8 cellular contexts compared by ENCODE assay signal in the genomic region with DNA sequence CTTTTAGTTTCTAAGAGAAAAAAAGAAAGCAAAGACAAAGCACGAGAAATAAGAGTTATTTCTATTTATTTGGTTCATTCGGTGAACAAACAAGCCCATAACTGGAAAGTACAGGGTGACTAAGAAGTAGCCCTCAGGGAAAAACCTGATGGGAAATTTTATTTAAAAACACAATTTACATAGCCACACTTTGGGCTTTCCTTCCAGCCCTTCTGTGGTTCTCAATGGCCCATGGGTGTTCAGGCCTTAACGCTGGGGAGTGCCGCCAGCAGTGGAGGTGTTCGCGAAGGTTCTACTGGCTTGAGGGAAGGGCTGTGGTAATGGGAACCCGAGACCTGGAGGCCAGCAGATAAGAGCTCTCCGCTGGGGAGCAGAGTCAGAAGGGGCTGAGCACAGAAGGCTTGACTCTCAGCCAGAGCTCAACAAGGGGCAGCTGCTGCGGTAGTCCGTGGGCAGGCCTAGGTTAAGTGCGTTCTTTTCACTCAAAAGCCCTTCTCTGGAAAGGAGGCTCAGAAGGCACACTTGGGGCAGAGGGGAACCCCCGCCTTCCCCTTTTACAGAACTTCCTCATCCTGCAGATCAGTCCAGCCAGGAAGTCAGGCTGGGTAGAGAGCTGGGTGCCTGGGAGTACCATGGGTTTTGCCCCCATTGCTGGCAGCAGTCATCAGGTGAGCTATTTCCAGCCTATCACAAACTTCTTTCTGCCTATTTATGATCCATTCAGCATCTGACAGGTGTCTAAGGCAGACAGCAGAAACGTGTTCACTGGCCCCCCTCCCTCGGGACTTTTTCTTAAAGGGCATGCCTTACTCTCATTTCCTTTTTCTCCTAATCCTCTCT. TPM values are rescaled to one million over a fixed set of nuclear protein-coding genes. Genes with fewer than 3 reads are reported as not detected.
DNase-seq lines count a peak whose midpoint lies in the region; ATAC-seq and TF ChIP-seq lines count a peak whose summit lies in the region.

No MANE protein-coding gene starts in this region.

- H3K27me3 ChIP-seq in GM06990 (replicated peaks; ENCODE audit: control insufficient read depth, insufficient read depth, low read length) (no peaks in the 10 kb centered on the region), lung (ENCODE audit: control insufficient read depth, insufficient read depth) (no peaks in the 10 kb centered on the region), vagina (no peaks in the 10 kb centered on the region)

- TF ChIP-seq POLR2A in vagina (IDR thresholded peaks at IDR 0.05): no peak

- WGBS in lung, 2 donors: 31 to 38% methylated on average over 14 of the region's 14 CpGs

- peak overlapping the region in 2 of 3 donors; percentile 14 to 34 for H3K4me3 Mint-ChIP-seq in T-cell

- H3K27ac ChIP-seq in lung (ENCODE audit: low read depth in 1 of 2, low read length in 1 of 2): peak overlapping the region in 1 of 2 donors; percentile 68
- H3K27ac ChIP-seq in vagina: no peak overlapping the region

- peak; percentile 66 for ATAC-seq in GM19452 (IDR thresholded peaks at IDR 0.05; ENCODE audit: unreplicated experiment)
- ATAC-seq in HG03439 (IDR thresholded peaks at IDR 0.05; ENCODE audit: unreplicated experiment): peak; percentile 52
- ATAC-seq in T-cell (replicated peaks in 1 of 4): peak; percentile 43 to 84 (median 58)
- ATAC-seq in lung (ENCODE audit: insufficient read depth, low FRiP score): peak; percentile 93

- peaks cover 0 to 10% (median 5%) of the 10 kb centered on the region in 3 donors for H3K9me3 Mint-ChIP-seq in T-cell

- H3K4me3 ChIP-seq in GM06990 (replicated peaks; ENCODE audit: low read depth, low read length): peak overlapping the region; percentile 10; the same call in 1 of the 2 replicates
- no peak overlapping the region for H3K4me3 ChIP-seq in lung
- H3K4me3 ChIP-seq in vagina: no peak overlapping the region

- POLR2A ChIA-PET in T-cell (lab: Charles Lee): interaction anchor here in 1 of 2 donors (0.5 kb wide), 1 partner anchor 1116 kb away, joined by 5 read pairs; no protein-coding TSS in a partner anchor

- H3K4me1 ChIP-seq in lung (ENCODE audit: control insufficient read depth in 2 of 2, insufficient read depth in 2 of 2, low read length in 2 of 2) (no peaks in the 10 kb centered on the region), vagina (no peaks in the 10 kb centered on the region)

- peaks cover 2 to 3% of the 10 kb centered on the region in 2 donors for H3K9me3 ChIP-seq in lung (ENCODE audit: control insufficient read depth in 2 of 2, insufficient read depth in 1 of 2, low read length in 1 of 2)
- H3K9me3 ChIP-seq in vagina: no peaks in the 10 kb centered on the region

- H3K27me3 Mint-ChIP-seq in T-cell: peaks cover 7 to 10% of the 10 kb centered on the region in 2 donors

- H3K36me3 ChIP-seq in GM06990 (ENCODE audit: control insufficient read depth, insufficient read depth, low read length): no peaks in the 10 kb centered on the region
- H3K36me3 ChIP-seq in lung (ENCODE audit: control insufficient read depth in 2 of 2, insufficient read depth in 2 of 2, low read length in 2 of 2): no peaks in the 10 kb centered on the region
- no peaks in the 10 kb centered on the region for H3K36me3 ChIP-seq in vagina

- peak overlapping the region in 1 of 2 donors; percentile 13 for H3K27ac Mint-ChIP-seq in T-cell

- CTCF ChIA-PET in T-cell (lab: Charles Lee): interaction anchor here in 1 of 2 donors (0.6 to 1.3 kb wide), 2 partner anchors 29 to 200 kb away, joined by 3 read pairs; no protein-coding TSS in a partner anchor

- intact Hi-C loops in vagina (cut with DNase I): no loop called here

- TF ChIP-seq CTCF in GM06990 (IDR thresholded peaks at IDR 0.05; ENCODE audit: insufficient read depth, low read length, poor library complexity, severe bottlenecking) (no peak), lung (IDR thresholded peaks at IDR 0.05; ENCODE audit: control extremely low read depth, extremely low read depth) (no peak), vagina (IDR thresholded peaks at IDR 0.05) (no peak)

- H3K36me3 Mint-ChIP-seq in T-cell: no peaks in the 10 kb centered on the region

- peak; percentile 83 for DNase-seq in GM06990 (ENCODE audit: extremely low read depth, insufficient read length)
- peak in 8 of 34 experiments; percentile 5 to 57 (median 20) for DNase-seq in T-cell
- DNase-seq in lung (ENCODE audit: low spot score): peak; percentile 82
- DNase-seq in islet precursor cell: no peak
- DNase-seq in DMS114 treated with DMSO at 0.1 percent for 48 hours (lab: John Stamatoyannopoulos, UW; ENCODE audit: unreplicated experiment): no peak
- no peak for DNase-seq in vagina (ENCODE audit: extremely low spot score in 2 of 2)

- H3K4me1 Mint-ChIP-seq in T-cell: peaks cover 25 to 33% (median 32%) of the 10 kb centered on the region in 3 donors

RNA-seq across cellular contexts. Expression of a gene that starts 8.8 kb away (rescaled TPM):
- 10 to 100 TPM in 3 of 5 donors, 1 to 10 TPM in 2; 6.4 to 30.9 (median 11.6) TPM for total RNA-seq in T-cell
- total RNA-seq in lung: 10 to 100 TPM; 21.3 to 31.1 TPM
- 10 to 100 TPM; 14.5 to 28.8 TPM for polyA plus RNA-seq in lung
- 26.0 TPM for total RNA-seq in vagina

Comparison
In these comparisons a context has a peak if more than half of its experiments do, and no peak if none do; other contexts are left out.
1. DNase-seq: peak in GM06990 (single experiment) and lung (single experiment); none in islet precursor cell (single experiment), DMS114 treated with DMSO at 0.1 percent for 48 hours (single experiment) and vagina (0 of 2).
2. Peak in every context shown above with its lines, with median percentiles within 50 percentile points of each other: ATAC-seq.